Comparison of ENCODE assay signal across 13 cellular contexts in the genomic region with DNA sequence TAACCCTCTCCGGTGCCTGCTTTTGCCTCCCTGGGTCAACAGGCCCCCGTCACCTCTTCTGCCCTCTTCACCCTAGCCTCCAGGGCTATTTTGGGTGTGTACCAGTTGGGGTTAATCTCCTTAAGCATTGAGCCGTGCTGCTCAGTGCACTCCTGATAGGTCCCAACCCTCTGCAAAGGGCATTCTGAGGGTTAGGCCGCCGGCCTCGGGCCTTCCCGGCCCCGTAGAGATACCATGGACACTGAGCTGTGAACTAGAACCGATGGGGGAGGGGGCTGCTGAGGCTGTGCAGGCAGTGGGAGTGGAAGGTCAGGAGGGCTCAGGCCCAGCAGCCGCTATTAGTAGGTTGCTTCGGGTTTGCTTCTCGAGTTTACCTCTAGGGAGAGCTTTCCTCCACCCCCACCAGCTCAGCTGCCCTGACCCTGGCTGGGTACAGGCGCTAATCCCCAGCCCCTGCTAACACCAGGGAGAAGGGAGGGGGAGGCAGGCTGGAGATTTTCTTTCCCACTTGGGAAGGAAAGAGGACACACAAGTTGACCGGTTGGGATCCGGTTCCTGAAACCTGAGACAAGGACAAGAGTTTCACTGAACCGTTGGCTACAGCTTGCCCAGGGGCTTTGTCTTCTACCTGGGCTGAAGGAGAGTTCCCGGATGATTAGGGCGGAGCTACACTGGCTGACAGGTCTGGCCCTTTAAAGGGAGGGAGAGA. TPM values are rescaled to one million over a fixed set of nuclear protein-coding genes. Genes with fewer than 3 reads are reported as not detected.
DNase-seq lines count a peak whose midpoint lies in the region; ATAC-seq and TF ChIP-seq lines count a peak whose summit lies in the region.
"Had no signal": no experiment of that assay in that cellular context is flagged by ENCODE, and none has a peak within 500 bp of the region (broad histone marks: within the 10 kb centered on the region; RNA-seq: fewer than 3 reads in every experiment).

No MANE protein-coding gene starts in this region.

- no peaks in the 10 kb centered on the region for H3K27me3 ChIP-seq in adipocyte (replicated peaks; ENCODE audit: control insufficient read depth, insufficient read depth, low read length)
- peaks cover 11% of the 10 kb centered on the region for H3K27me3 ChIP-seq in iPS-20b (ENCODE audit: insufficient read depth, low read length)
- H3K27me3 ChIP-seq in skeletal muscle tissue (ENCODE audit: control insufficient read depth in 3 of 3, insufficient read depth in 3 of 3, low read length in 3 of 3), result no peaks in the 10 kb centered on the region

- H3K4me1 ChIP-seq in adipocyte (ENCODE audit: control insufficient read depth, insufficient read depth, low read length), result peaks cover 62% of the 10 kb centered on the region
- peaks cover 11% of the 10 kb centered on the region; the same call in 1 of the 2 replicates for H3K4me1 ChIP-seq in iPS-20b (ENCODE audit: insufficient read depth, low read length)
- peaks cover 39 to 78% (median 42%) of the 10 kb centered on the region in 3 donors for H3K4me1 ChIP-seq in skeletal muscle tissue (ENCODE audit: control insufficient read depth in 3 of 3, insufficient read depth in 3 of 3, low read length in 3 of 3)

- H3K9ac ChIP-seq in adipocyte (ENCODE audit: low read length), result peak overlapping the region; percentile 73
- H3K9ac ChIP-seq in iPS-20b (ENCODE audit: low read depth, low read length), result peak overlapping the region; percentile 80; the same call in 1 of the 2 replicates
- peak overlapping the region; percentile 68 to 86 (median 71) for H3K9ac ChIP-seq in skeletal muscle tissue (ENCODE audit: low read depth in 1 of 3, low read length in 3 of 3)

- no peaks in the 10 kb centered on the region for H3K9me3 ChIP-seq in adipocyte (ENCODE audit: control insufficient read depth, low read length)
- no peaks in the 10 kb centered on the region for H3K9me3 ChIP-seq in iPS-20b (ENCODE audit: insufficient read depth, low read depth, low read length)
- H3K9me3 ChIP-seq in skeletal muscle tissue (ENCODE audit: control insufficient read depth in 3 of 3, low read length in 3 of 3), result no peaks in the 10 kb centered on the region

- POLR2A ChIA-PET in HEK293T (lab: Yijun Ruan, JAX), result interaction anchor here (0.8 to 2.0 kb wide), 3 partner anchors 11 to 14 kb away, joined by 5 to 8 read pairs (median 5); a partner anchor contains a TSS

- ATAC-seq in GM21825 (IDR thresholded peaks at IDR 0.05; ENCODE audit: unreplicated experiment), result no peak
- no peak for ATAC-seq in GM18873 (IDR thresholded peaks at IDR 0.05; ENCODE audit: low FRiP score, unreplicated experiment)

- DNase-seq in HEK293T (ENCODE audit: extremely low spot score) (peak; percentile 35), adipocyte (ENCODE audit: low read depth) (no peak), HCEC 1CT (no peak), GDM1 (lab: John Stamatoyannopoulos, UW) (no peak)
- DNase-seq: activated naive CD4-positive, alpha-beta T cell treated with anti-CD3 and anti-CD28 coated beads, Interleukin-2, amount 50 U/mL, for 16 hours; stimulated activated CD4-positive, alpha-beta T cell treated with anti-CD3 and anti-CD28 coated beads, Interleukin-4, amount 100 ng/mL, for 4 hours had no signal

- H3K4me3 ChIP-seq in adipocyte (ENCODE audit: low read length) (peak overlapping the region; percentile 45), iPS-20b (ENCODE audit: low read length) (peak overlapping the region; percentile 56), skeletal muscle tissue (ENCODE audit: low read length in 3 of 3) (peak overlapping the region; percentile 35 to 64 (median 56))

- H3K27ac ChIP-seq in iPS-20b (ENCODE audit: low read length) (peak overlapping the region; percentile 86), skeletal muscle tissue (ENCODE audit: low read depth, low read length) (peak overlapping the region; percentile 78)
- H3K27ac ChIP-seq: epithelial cell of prostate, VCaP had no signal

- no peaks in the 10 kb centered on the region for H3K36me3 ChIP-seq in adipocyte (ENCODE audit: control insufficient read depth, insufficient read depth, low read length, severe bottlenecking)
- no peaks in the 10 kb centered on the region for H3K36me3 ChIP-seq in iPS-20b (ENCODE audit: insufficient read depth, low read depth, low read length)
- peaks cover 0 to 5% (median 4%) of the 10 kb centered on the region in 3 donors for H3K36me3 ChIP-seq in skeletal muscle tissue (ENCODE audit: control insufficient read depth in 3 of 3, insufficient read depth in 3 of 3, low read length in 3 of 3)

- CTCF ChIA-PET in HEK293T (lab: Yijun Ruan, JAX), result interaction anchor here (1.5 kb wide), 1 partner anchor 46 kb away, joined by 6 read pairs; no protein-coding TSS in a partner anchor

TF ChIP-seq in HEK293T, 16 proteins besides CTCF, POLR2A, EP300 and RAD21:
- no peak for TF ChIP-seq SUZ12 (IDR thresholded peaks at IDR 0.05)
- peak; percentile 18; the same call in 1 of the 2 replicates for TF ChIP-seq L3MBTL2 (conservative IDR thresholded peaks at IDR 0.05)

RNA-seq across cellular contexts. Expression of a gene that starts 4.8 kb away (rescaled TPM):
- total RNA-seq in skeletal muscle tissue, result 15.1 TPM
- total RNA-seq: mononuclear cell had no signal

RNA-seq across cellular contexts. Expression of a gene that starts 13.7 kb away (rescaled TPM):
- 25.1 TPM for total RNA-seq in skeletal muscle tissue

RNA-seq across cellular contexts. Expression of a gene that starts 40.9 kb away (rescaled TPM):
- 14.6 TPM for total RNA-seq in skeletal muscle tissue

RNA-seq across cellular contexts. Expression of a gene that starts 52.9 kb away (rescaled TPM):
- total RNA-seq in skeletal muscle tissue, result 50.1 TPM
